8 cellular contexts compared by ENCODE assay signal in the genomic region with DNA sequence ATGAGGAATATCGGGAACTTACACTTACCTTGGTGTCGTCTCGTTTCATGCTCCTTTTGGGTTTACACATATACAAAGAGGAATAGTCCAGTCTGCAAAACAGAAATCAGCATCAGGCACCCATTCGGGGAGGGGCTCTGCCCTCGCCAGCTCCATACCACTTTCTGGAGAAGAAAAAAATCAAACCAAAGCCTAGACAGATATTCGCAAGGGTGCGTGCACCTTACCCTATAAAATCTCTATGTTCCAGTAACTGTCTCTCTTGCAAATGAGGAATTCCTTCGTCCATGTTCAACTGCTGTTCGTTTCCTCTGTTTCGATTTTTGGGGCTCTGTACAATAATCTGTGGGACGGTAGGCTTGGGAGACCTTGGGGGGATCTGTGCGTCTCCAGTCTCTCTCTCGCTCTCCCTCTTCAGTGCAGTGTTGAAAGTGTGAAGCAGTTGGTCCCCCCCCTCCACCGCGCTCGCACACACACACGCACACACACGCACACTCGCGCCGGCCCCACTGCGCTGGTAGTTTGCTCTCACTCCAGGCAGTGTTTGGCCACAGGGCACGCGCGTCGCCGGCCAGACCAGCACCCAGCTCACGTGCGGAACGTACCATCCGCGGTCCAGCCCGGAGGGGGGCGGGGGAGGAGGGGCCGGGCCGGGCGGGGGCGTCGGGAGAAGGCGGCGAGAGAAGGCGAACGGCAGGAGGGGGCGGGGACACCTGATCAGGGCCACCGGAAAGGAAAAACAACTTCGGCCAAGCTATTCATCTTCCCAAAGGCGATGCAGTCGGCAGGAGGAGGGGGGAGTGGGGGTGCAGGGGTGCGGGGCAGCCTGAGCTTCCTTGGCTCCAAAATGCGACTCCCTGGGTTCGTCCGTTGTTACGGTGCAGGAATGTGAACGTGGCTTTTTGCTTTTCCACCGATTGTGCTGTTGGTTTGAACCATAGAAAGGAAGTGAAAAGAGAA. TPM values are rescaled to one million over a fixed set of nuclear protein-coding genes. Genes with fewer than 3 reads are reported as not detected.
A peak's percentile ranks its signal among the peaks of the same experiment; 100 is the strongest.
DNase-seq lines count a peak whose midpoint lies in the region; ATAC-seq and TF ChIP-seq lines count a peak whose summit lies in the region.

Gene BHLHE41 (minus strand): TSS at position 547 of the 960 bp plus-strand sequence. CDS start 258 bp downstream, at position 289.

- peak within 1 kb of the TSS; percentile 94 for H3K4me3 Mint-ChIP-seq in chondrocyte (ENCODE audit: unreplicated experiment)

- no peaks in the 10 kb centered on the region for H3K9me3 ChIP-seq in Peyer's patch

- DNase-seq in GM13976 (ENCODE audit: low spot score), result peak; percentile 41
- DNase-seq in Peyer's patch, result peak; percentile 83 to 89 (median 85)
- no peak for DNase-seq in chondrocyte (ENCODE audit: low spot score)
- no peak for DNase-seq in kidney epithelial cell (ENCODE audit: low read depth)
- no peak for DNase-seq in NCI-H2029 (lab: John Stamatoyannopoulos, UW)

- ATAC-seq in HG02840 (IDR thresholded peaks at IDR 0.05; ENCODE audit: low FRiP score, unreplicated experiment), result no peak

- in situ Hi-C loops in GM13976 (cut with MboI; ENCODE audit: low sequenced_read_pairs, unreplicated experiment), result loop anchor here (25.0 kb wide), 1 partner anchor 738 kb away; no protein-coding TSS in a partner anchor

- TF ChIP-seq POLR2A in Peyer's patch (IDR thresholded peaks at IDR 0.05), result peak in 1 of 2 donors; percentile 41

- TF ChIP-seq CTCF in GM13976 (IDR thresholded peaks at IDR 0.05; ENCODE audit: borderline replicate concordance, control extremely low read depth, extremely low read depth, insufficient read depth, missing control alignments) (no peak), Peyer's patch (IDR thresholded peaks at IDR 0.05) (no peak), chondrocyte (IDR thresholded peaks at IDR 0.05) (peak; percentile 6), kidney epithelial cell (IDR thresholded peaks at IDR 0.05; ENCODE audit: insufficient read depth, low read length, poor library complexity, severe bottlenecking) (peak; percentile 3)

- H3K4me1 Mint-ChIP-seq in chondrocyte (ENCODE audit: low read depth), result peaks cover 36% of the 10 kb centered on the region

- H3K27me3 Mint-ChIP-seq in chondrocyte (ENCODE audit: low read depth), result peaks cover 9% of the 10 kb centered on the region

- no peaks in the 10 kb centered on the region for H3K79me2 ChIP-seq in ACC112 (ENCODE audit: control insufficient read depth, insufficient read depth, low read length, unreplicated experiment)

- no peaks in the 10 kb centered on the region for H3K27me3 ChIP-seq in ACC112 (ENCODE audit: insufficient read depth, low read length)
- no peaks in the 10 kb centered on the region for H3K27me3 ChIP-seq in Peyer's patch
- H3K27me3 ChIP-seq in kidney epithelial cell (ENCODE audit: control insufficient read depth, insufficient read depth, low read length), result no peaks in the 10 kb centered on the region

- peak within 1 kb of the TSS; percentile 73 for H2AFZ ChIP-seq in ACC112 (ENCODE audit: low read length, unreplicated experiment)

- H3K4me1 ChIP-seq in ACC112 (ENCODE audit: control insufficient read depth, insufficient read depth, low read length, unreplicated experiment) (peaks cover 20% of the 10 kb centered on the region), Peyer's patch (peaks cover 0 to 21% (median 2%) of the 10 kb centered on the region in 4 donors)

- H3K4me3 ChIP-seq in ACC112 (ENCODE audit: low read depth, low read length), result peak within 1 kb of the TSS; percentile 92
- H3K4me3 ChIP-seq in Peyer's patch, result peak within 1 kb of the TSS; percentile 52 to 72 (median 64)
- H3K4me3 ChIP-seq in kidney epithelial cell (ENCODE audit: low read depth, low read length), result peak within 1 kb of the TSS; percentile 53
- H3K4me3 ChIP-seq in skin epidermis, result peak within 1 kb of the TSS; percentile 38 to 66 (median 50)

- H3K27ac Mint-ChIP-seq in chondrocyte (ENCODE audit: unreplicated experiment), result peak within 1 kb of the TSS; percentile 96

- H3K27ac ChIP-seq in ACC112 (ENCODE audit: low read depth, low read length) (peak within 1 kb of the TSS; percentile 75), Peyer's patch (peak within 1 kb of the TSS; percentile 86 to 94 (median 90)), skin epidermis (peak within 1 kb of the TSS; percentile 33 to 91 (median 84))

- H3K36me3 Mint-ChIP-seq in chondrocyte (ENCODE audit: low read depth), result no peaks in the 10 kb centered on the region

- no peaks in the 10 kb centered on the region for H3K36me3 ChIP-seq in ACC112 (ENCODE audit: insufficient read depth, low read length)
- H3K36me3 ChIP-seq in Peyer's patch, result no peaks in the 10 kb centered on the region
- no peaks in the 10 kb centered on the region for H3K36me3 ChIP-seq in kidney epithelial cell (ENCODE audit: control insufficient read depth, insufficient read depth, low read length)

- H3K9me3 Mint-ChIP-seq in chondrocyte (ENCODE audit: low read depth), result no peaks in the 10 kb centered on the region

RNA-seq across cellular contexts. Expression of gene BHLHE41, which starts in this region (rescaled TPM):
- total RNA-seq in Peyer's patch (10 to 100 TPM in 1 of 4 donors, 1 to 10 TPM in 2, under 1 TPM in 1; 0.18 to 11.6 (median 2.2) TPM), chondrocyte (5.8 to 6.5 TPM (median 6.0 TPM) in 3 replicates), kidney epithelial cell (1.6 and 9.0 TPM in 2 replicates)

Comparison
In these comparisons a context has a peak if more than half of its experiments do, and no peak if none do; other contexts are left out.
1. DNase-seq: peak in GM13976 (single experiment) and Peyer's patch (3 of 3); none in chondrocyte (single experiment), kidney epithelial cell (single experiment) and NCI-H2029 (single experiment).
2. CTCF ChIP-seq: peak in chondrocyte (single experiment) and kidney epithelial cell (single experiment); none in GM13976 (single experiment) and Peyer's patch (0 of 6).
3. Peak in every context shown above with its lines, with median percentiles within 50 percentile points of each other: H3K27ac ChIP-seq and H3K4me3 ChIP-seq.